Comparison of ENCODE assay signal across 22 cellular contexts in genomic region chr6:91573826-91574416, GRCh38.
DNase-seq lines count a peak whose midpoint lies in the region; ATAC-seq and TF ChIP-seq lines count a peak whose summit lies in the region.
"Had no signal": no experiment of that assay in that cellular context is flagged by ENCODE, and none has a peak within 500 bp of the region (broad histone marks: within the 10 kb centered on the region; RNA-seq: fewer than 3 reads in every experiment).

No MANE protein-coding gene starts in this region.

- BruUV-seq in OCI-LY7 (replicated peaks; lab: Mats Ljungman, UMichigan): no TSS peak

- no peak for TF ChIP-seq CTCF in OCI-LY7 (conservative IDR thresholded peaks at IDR 0.05; ENCODE audit: low read length)

- H2AFZ ChIP-seq in OCI-LY7 (ENCODE audit: low read length): no peak overlapping the region

- H3K36me3 ChIP-seq in OCI-LY7 (ENCODE audit: insufficient read depth, low read length) (no peaks in the 10 kb centered on the region), HAP-1 (replicated peaks) (no peaks in the 10 kb centered on the region)
- H3K36me3 ChIP-seq: BE2C, SJSA1 had no signal

- ATAC-seq in GM21526 (IDR thresholded peaks at IDR 0.05; ENCODE audit: low FRiP score, unreplicated experiment): no peak
- no peak for ATAC-seq in HG03135 (IDR thresholded peaks at IDR 0.05; ENCODE audit: unreplicated experiment)
- ATAC-seq: K562, Panc1 had no signal

- no peaks in the 10 kb centered on the region for H3K9me2 ChIP-seq in OCI-LY7 (ENCODE audit: insufficient read depth, low read length)

- intact Hi-C loops in OCI-LY7 (cut with micrococcal nuclease; ENCODE audit: unreplicated experiment): no loop called here
- intact Hi-C loops in activated T-helper 2 cell treated with anti-CD3 and anti-CD28 coated beads, Interferon-gamma antibody, Interleukin-2, Interleukin-4, amounts not matched to agents 10 μg/mL and 5 μg/mL and 100 μg/mL, durations not matched to agents 14 hours and 24 hours and 36 hours (cut with micrococcal nuclease): no loop called here

- peak; percentile 14 for DNase-seq in NOMO-1 treated with DMSO at 0.1 percent for 48 hours (lab: John Stamatoyannopoulos, UW; ENCODE audit: unreplicated experiment)
- no peak for DNase-seq in NOMO-1 treated with dmso at 0.1 percent for 144 hours (lab: John Stamatoyannopoulos, UW; ENCODE audit: unreplicated experiment)
- peak; percentile 2 for DNase-seq in NCI-H1105 (lab: John Stamatoyannopoulos, UW)
- peak; percentile 14 for DNase-seq in OCI-LY7 (ENCODE audit: low spot score)
- no peak for DNase-seq in HAP-1 (ENCODE audit: low spot score in 2 of 2)
- DNase-seq in activated T-helper 2 cell treated with anti-CD3 and anti-CD28 coated beads, Interferon-gamma antibody, Interleukin-2, Interleukin-4, amounts not matched to agents 10 μg/mL and 5 μg/mL and 100 μg/mL, durations not matched to agents 14 hours and 24 hours and 36 hours (ENCODE audit: low spot score): no peak
- DNase-seq: BE2C; Calu3; CD4-positive, alpha-beta T cell; DMS53; EL; H7; NCI-H1436 treated with DMSO at 0.1 percent for 48 hours; NCI-H2029; NCI-H446 treated with DMSO at 0.1 percent for 48 hours; NCI-H69; T-helper 2 cell had no signal

- no peaks in the 10 kb centered on the region for H3K79me2 ChIP-seq in OCI-LY7 (ENCODE audit: insufficient read depth, low read depth, low read length)

- no peak overlapping the region for H3K4me3 Mint-ChIP-seq in activated T-helper 2 cell treated with anti-CD3 and anti-CD28 coated beads, Interferon-gamma antibody, Interleukin-2, Interleukin-4, amounts not matched to agents 10 μg/mL and 5 μg/mL and 100 μg/mL, durations not matched to agents 14 hours and 24 hours and 36 hours (ENCODE audit: low read depth)
- H3K4me3 Mint-ChIP-seq: CD4-positive, alpha-beta T cell had no signal

- H3K27ac ChIP-seq in OCI-LY7 (ENCODE audit: low read depth, low read length, poor library complexity, severe bottlenecking): no peak overlapping the region
- H3K27ac ChIP-seq: SJSA1 had no signal

- H4K20me1 ChIP-seq in OCI-LY7 (ENCODE audit: insufficient read depth, low read length): no peaks in the 10 kb centered on the region

- CTCF ChIA-PET in OCI-LY7 (lab: Charles Lee; ENCODE audit: unreplicated experiment): no interaction called here

- no peaks in the 10 kb centered on the region for H3K4me1 Mint-ChIP-seq in activated T-helper 2 cell treated with anti-CD3 and anti-CD28 coated beads, Interferon-gamma antibody, Interleukin-2, Interleukin-4, amounts not matched to agents 10 μg/mL and 5 μg/mL and 100 μg/mL, durations not matched to agents 14 hours and 24 hours and 36 hours (ENCODE audit: low read depth)

- POLR2A ChIA-PET in OCI-LY7 (lab: Charles Lee): interaction anchor here (0.9 kb wide), 1 partner anchor 24 kb away, joined by 3 read pairs; no protein-coding TSS in a partner anchor

- no peak overlapping the region for H3K4me2 ChIP-seq in OCI-LY7 (ENCODE audit: low read length)

- H3K27ac Mint-ChIP-seq in activated T-helper 2 cell treated with anti-CD3 and anti-CD28 coated beads, Interferon-gamma antibody, Interleukin-2, Interleukin-4, amounts not matched to agents 10 μg/mL and 5 μg/mL and 100 μg/mL, durations not matched to agents 14 hours and 24 hours and 36 hours: no peak overlapping the region
- H3K27ac Mint-ChIP-seq: CD4-positive, alpha-beta T cell had no signal

- H3K9me3 ChIP-seq in OCI-LY7 (ENCODE audit: low read length) (no peaks in the 10 kb centered on the region), HAP-1 (no peaks in the 10 kb centered on the region)
- H3K9me3 ChIP-seq: BE2C, SJSA1 had no signal

- in situ Hi-C loops in HAP-1 (cut with MboI; ENCODE audit: low sequenced_read_pairs): no loop called here

- H3K36me3 Mint-ChIP-seq in activated T-helper 2 cell treated with anti-CD3 and anti-CD28 coated beads, Interferon-gamma antibody, Interleukin-2, Interleukin-4, amounts not matched to agents 10 μg/mL and 5 μg/mL and 100 μg/mL, durations not matched to agents 14 hours and 24 hours and 36 hours (ENCODE audit: low read depth): no peaks in the 10 kb centered on the region

- no peak overlapping the region for H3K4me3 ChIP-seq in OCI-LY7 (ENCODE audit: low read depth, low read length, poor library complexity, severe bottlenecking)
- no peak overlapping the region for H3K4me3 ChIP-seq in HAP-1
- H3K4me3 ChIP-seq: K562, SJSA1 had no signal

- H3K27me3 Mint-ChIP-seq in activated T-helper 2 cell treated with anti-CD3 and anti-CD28 coated beads, Interferon-gamma antibody, Interleukin-2, Interleukin-4, amounts not matched to agents 10 μg/mL and 5 μg/mL and 100 μg/mL, durations not matched to agents 14 hours and 24 hours and 36 hours (ENCODE audit: low read depth): no peaks in the 10 kb centered on the region
- H3K27me3 Mint-ChIP-seq: CD4-positive, alpha-beta T cell had no signal

- H3K4me1 ChIP-seq in OCI-LY7 (ENCODE audit: insufficient read depth, low read length, poor library complexity, severe bottlenecking) (no peaks in the 10 kb centered on the region), HAP-1 (no peaks in the 10 kb centered on the region)
- H3K4me1 ChIP-seq: BE2C, SJSA1 had no signal

- H3K27me3 ChIP-seq in HAP-1 (ENCODE audit: low read depth): no peaks in the 10 kb centered on the region
- H3K27me3 ChIP-seq: BE2C, SJSA1 had no signal

- H3K9me3 Mint-ChIP-seq in activated T-helper 2 cell treated with anti-CD3 and anti-CD28 coated beads, Interferon-gamma antibody, Interleukin-2, Interleukin-4, amounts not matched to agents 10 μg/mL and 5 μg/mL and 100 μg/mL, durations not matched to agents 14 hours and 24 hours and 36 hours: no peaks in the 10 kb centered on the region
- H3K9me3 Mint-ChIP-seq: CD4-positive, alpha-beta T cell had no signal

Comparison
In these comparisons a context has a peak if more than half of its experiments do, and no peak if none do; other contexts are left out.
1. DNase-seq: peak in NOMO-1 treated with DMSO at 0.1 percent for 48 hours (single experiment), NCI-H1105 (single experiment) and OCI-LY7 (single experiment); none in NOMO-1 treated with dmso at 0.1 percent for 144 hours (single experiment), HAP-1 (0 of 2) and activated T-helper 2 cell treated with anti-CD3 and anti-CD28 coated beads, Interferon-gamma antibody, Interleukin-2, Interleukin-4, amounts not matched to agents 10 μg/mL and 5 μg/mL and 100 μg/mL, durations not matched to agents 14 hours and 24 hours and 36 hours (single experiment).